ENCODE assay signal across 18 cellular contexts in the genomic region with DNA sequence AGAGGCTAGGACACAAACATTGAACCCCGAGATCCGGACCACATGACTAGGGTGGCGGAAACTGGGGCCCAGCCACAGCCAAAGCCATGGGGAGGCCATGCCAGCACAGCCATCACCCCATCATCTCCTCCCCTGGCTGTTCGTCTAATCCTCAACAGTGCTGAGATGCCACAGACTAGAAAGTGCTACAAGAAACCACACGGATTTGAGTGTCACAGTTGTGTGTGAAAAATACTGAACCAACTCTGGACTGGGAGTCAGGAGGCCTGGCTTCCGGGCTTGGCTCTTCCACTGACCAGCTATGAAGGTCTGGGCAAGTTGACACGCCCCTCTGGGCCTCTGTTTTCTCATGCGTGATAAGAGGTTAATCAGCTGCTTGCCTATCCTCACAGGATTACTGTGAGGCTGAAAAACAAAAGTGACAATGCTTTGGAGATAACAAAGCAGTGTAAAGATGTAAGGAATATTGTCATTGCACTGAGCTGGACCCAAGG. TPM values are rescaled to one million over a fixed set of nuclear protein-coding genes. Genes with fewer than 3 reads are reported as not detected.
DNase-seq lines count a peak whose midpoint lies in the region; ATAC-seq, FAIRE-seq and TF ChIP-seq lines count a peak whose summit lies in the region.
"Had no signal": no experiment of that assay in that cellular context is flagged by ENCODE, and none has a peak within 500 bp of the region (broad histone marks: within the 10 kb centered on the region; RNA-seq: fewer than 3 reads in every experiment).

No MANE protein-coding gene starts in this region.

- H3K9me3 ChIP-seq in endodermal cell (ENCODE audit: control insufficient read depth, low read length): no peaks in the 10 kb centered on the region
- H3K9me3 ChIP-seq: psoas muscle, SK-N-SH, upper lobe of right lung had no signal

- peak; percentile 60 for ATAC-seq in GM18511 (IDR thresholded peaks at IDR 0.05; ENCODE audit: unreplicated experiment)
- no peak for ATAC-seq in sciatic nerve
- ATAC-seq: psoas muscle, upper lobe of right lung had no signal

- WGBS in endodermal cell (ENCODE audit: insufficient coverage in 1 of 2, insufficient read length in 1 of 2), 2 experiments: 63 to 70% methylated on average over 7 to 8 of the region's 8 CpGs

- DNase-seq in M059J (ENCODE audit: low read depth) (peak; percentile 25), endodermal cell (peak; percentile 67), sciatic nerve (ENCODE audit: low spot score) (peak; percentile 37), CD14-positive monocyte (ENCODE audit: low spot score) (no peak), urothelium cell line (ENCODE audit: low spot score) (no peak)
- no peak for DNase-seq in effector CD8-positive, alpha-beta T cell (lab: John Stamatoyannopoulos, UW)
- DNase-seq: activated naive CD4-positive, alpha-beta T cell treated with anti-CD3 and anti-CD28 coated beads, Interleukin-2, amount 10 ng/mL, durations not matched to agents 7 days and 5 days; effector CD4-positive, alpha-beta T cell; foreskin fibroblast; GOT3; Kasumi-1; NCI-H1694 treated with DMSO at 0.1 percent for 48 hours; psoas muscle; SK-N-SH; stimulated activated CD4-positive, alpha-beta T cell treated with anti-CD3 and anti-CD28 coated beads, Interleukin-2, amount 100 ng/mL, for 48 hours; upper lobe of right lung had no signal

- H3K27ac Mint-ChIP-seq in endodermal cell (peak overlapping the region; percentile 75), CD14-positive monocyte (no peak overlapping the region)
- H3K27ac Mint-ChIP-seq: activated naive CD4-positive, alpha-beta T cell treated with anti-CD3 and anti-CD28 coated beads, Interleukin-2, amount 10 ng/mL, durations not matched to agents 7 days and 5 days had no signal

- TF ChIP-seq CTCF in endodermal cell (conservative IDR thresholded peaks at IDR 0.05) (no peak), CD14-positive monocyte (IDR thresholded peaks at IDR 0.05) (no peak)

- H3K9me3 Mint-ChIP-seq in endodermal cell: no peaks in the 10 kb centered on the region
- H3K9me3 Mint-ChIP-seq in CD14-positive monocyte: peaks cover 0 to 1% (median 0%) of the 10 kb centered on the region in 7 donors
- H3K9me3 Mint-ChIP-seq: activated naive CD4-positive, alpha-beta T cell treated with anti-CD3 and anti-CD28 coated beads, Interleukin-2, amount 10 ng/mL, durations not matched to agents 7 days and 5 days had no signal

- no peak overlapping the region for H3K4me3 Mint-ChIP-seq in endodermal cell
- H3K4me3 Mint-ChIP-seq in CD14-positive monocyte: no peak overlapping the region
- H3K4me3 Mint-ChIP-seq: activated naive CD4-positive, alpha-beta T cell treated with anti-CD3 and anti-CD28 coated beads, Interleukin-2, amount 10 ng/mL, durations not matched to agents 7 days and 5 days had no signal

- intact Hi-C loops in sciatic nerve (cut with DNase I) (loop anchor here (10.0 kb wide), 1 partner anchor 107 kb away; no protein-coding TSS in a partner anchor), CD14-positive monocyte (cut with micrococcal nuclease) (no loop called here)

- H3K36me3 ChIP-seq in endodermal cell (ENCODE audit: control insufficient read depth, insufficient read depth, low read length): no peaks in the 10 kb centered on the region
- H3K36me3 ChIP-seq: upper lobe of right lung had no signal

- no peak overlapping the region for H3K9ac ChIP-seq in endodermal cell (ENCODE audit: extremely low read depth, low read length, poor library complexity, severe bottlenecking)
- H3K9ac ChIP-seq: SK-N-SH had no signal

- H3K4me1 Mint-ChIP-seq in endodermal cell (peaks cover 17% of the 10 kb centered on the region), CD14-positive monocyte (no peaks in the 10 kb centered on the region)
- H3K4me1 Mint-ChIP-seq: activated naive CD4-positive, alpha-beta T cell treated with anti-CD3 and anti-CD28 coated beads, Interleukin-2, amount 10 ng/mL, durations not matched to agents 7 days and 5 days had no signal

- peaks cover 11% of the 10 kb centered on the region for H3K4me1 ChIP-seq in endodermal cell (ENCODE audit: control insufficient read depth, insufficient read depth, low read length)
- H3K4me1 ChIP-seq: psoas muscle, upper lobe of right lung had no signal

- no peak overlapping the region for H3K4me3 ChIP-seq in endodermal cell (ENCODE audit: low read length)
- H3K4me3 ChIP-seq: psoas muscle, upper lobe of right lung had no signal

- no peak for FAIRE-seq in urothelium cell line (lab: Jason Lieb, UNC)

- H3K27ac ChIP-seq in endodermal cell (ENCODE audit: low read depth, low read length): no peak overlapping the region
- H3K27ac ChIP-seq: HL-60, psoas muscle, upper lobe of right lung had no signal

- no peaks in the 10 kb centered on the region for H3K36me3 Mint-ChIP-seq in endodermal cell (ENCODE audit: low read depth)
- no peaks in the 10 kb centered on the region for H3K36me3 Mint-ChIP-seq in CD14-positive monocyte
- H3K36me3 Mint-ChIP-seq: activated naive CD4-positive, alpha-beta T cell treated with anti-CD3 and anti-CD28 coated beads, Interleukin-2, amount 10 ng/mL, durations not matched to agents 7 days and 5 days had no signal

- peaks cover 51% of the 10 kb centered on the region for H3K27me3 Mint-ChIP-seq in endodermal cell (ENCODE audit: insufficient read depth)
- peaks cover 0 to 15% (median 6%) of the 10 kb centered on the region in 3 donors for H3K27me3 Mint-ChIP-seq in CD14-positive monocyte (ENCODE audit: low read depth in 3 of 3)

- peaks cover 17% of the 10 kb centered on the region for H3K27me3 ChIP-seq in endodermal cell (ENCODE audit: control insufficient read depth, insufficient read depth, low read length, poor library complexity, severe bottlenecking)
- H3K27me3 ChIP-seq: upper lobe of right lung had no signal

RNA-seq across cellular contexts. Expression of a gene that starts 38.8 kb away (rescaled TPM):
- total RNA-seq in M059J (2014; rRNA removed; shearing (Covaris generic)): 16.7 and 25.6 TPM in 2 replicates
- total RNA-seq in endodermal cell: 10 to 100 TPM; 28.1 to 38.1 TPM
- 10.8 TPM for polyA plus RNA-seq in endodermal cell (2013, experiment 1 of 2)
- polyA plus RNA-seq in endodermal cell (2013, experiment 2 of 2): 12.5 TPM
- total RNA-seq in sciatic nerve: 15.9 TPM
- polyA plus RNA-seq in CD14-positive monocyte: under 1 TPM; 0.27 to 0.31 TPM

Comparison
In these comparisons a context has a peak if more than half of its experiments do, and no peak if none do; other contexts are left out.
1. DNase-seq: peak in M059J (single experiment), endodermal cell (single experiment) and sciatic nerve (single experiment); none in CD14-positive monocyte (single experiment), effector CD8-positive, alpha-beta T cell (single experiment) and urothelium cell line (single experiment).